1 cellular context compared by ENCODE assay signal in the genomic region with DNA sequence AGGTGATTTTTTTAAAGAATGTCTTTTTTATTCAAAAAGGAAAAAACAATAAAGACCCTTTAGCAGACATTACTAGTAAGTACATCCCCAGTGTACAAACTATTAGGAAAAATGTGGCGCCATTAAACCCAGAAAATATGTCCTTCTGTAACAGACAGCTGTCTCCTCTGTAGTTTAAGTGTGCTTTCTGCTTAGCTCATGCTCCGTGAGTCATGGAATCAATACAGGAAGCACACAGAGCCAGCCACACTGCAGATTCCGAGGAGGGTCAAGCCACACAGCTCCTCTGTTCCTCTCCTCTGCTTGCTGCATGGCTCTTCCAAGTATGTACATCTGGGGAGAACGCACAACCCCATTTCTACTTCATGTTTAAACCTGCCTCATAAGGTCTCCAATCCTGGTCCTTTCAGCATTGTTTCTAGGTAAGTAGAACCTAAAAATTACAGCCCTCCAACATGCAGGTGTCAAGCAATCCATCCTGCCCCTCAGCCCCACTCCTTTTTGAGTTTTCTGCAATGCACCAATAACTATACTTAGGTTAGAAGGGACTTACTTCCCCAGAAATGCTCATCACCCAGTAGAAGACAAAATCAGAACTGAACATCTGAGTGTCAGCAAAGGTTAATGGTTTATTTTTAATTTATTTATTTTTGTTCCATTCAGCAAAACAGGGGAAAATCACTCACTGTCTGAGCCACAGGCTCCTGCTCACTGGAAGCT.
TF ChIP-seq lines count a peak whose summit lies in the region.

No MANE protein-coding gene starts in this region.

TF ChIP-seq in IMR-90, 13 proteins besides CTCF, POLR2A, EP300 and RAD21 (continued from another document):
- TF ChIP-seq, protein P1, sequence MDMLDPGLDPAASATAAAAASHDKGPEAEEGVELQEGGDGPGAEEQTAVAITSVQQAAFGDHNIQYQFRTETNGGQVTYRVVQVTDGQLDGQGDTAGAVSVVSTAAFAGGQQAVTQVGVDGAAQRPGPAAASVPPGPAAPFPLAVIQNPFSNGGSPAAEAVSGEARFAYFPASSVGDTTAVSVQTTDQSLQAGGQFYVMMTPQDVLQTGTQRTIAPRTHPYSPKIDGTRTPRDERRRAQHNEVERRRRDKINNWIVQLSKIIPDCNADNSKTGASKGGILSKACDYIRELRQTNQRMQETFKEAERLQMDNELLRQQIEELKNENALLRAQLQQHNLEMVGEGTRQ (IDR thresholded peaks at IDR 0.05; ENCODE audit: low read depth, low read length), result no peak
- TF ChIP-seq MXI1 (IDR thresholded peaks at IDR 0.05; ENCODE audit: borderline replicate concordance, low read depth, low read length) (no peak), CEBPB (IDR thresholded peaks at IDR 0.05; ENCODE audit: low read depth, low read length) (no peak)
